In the genomic region with DNA sequence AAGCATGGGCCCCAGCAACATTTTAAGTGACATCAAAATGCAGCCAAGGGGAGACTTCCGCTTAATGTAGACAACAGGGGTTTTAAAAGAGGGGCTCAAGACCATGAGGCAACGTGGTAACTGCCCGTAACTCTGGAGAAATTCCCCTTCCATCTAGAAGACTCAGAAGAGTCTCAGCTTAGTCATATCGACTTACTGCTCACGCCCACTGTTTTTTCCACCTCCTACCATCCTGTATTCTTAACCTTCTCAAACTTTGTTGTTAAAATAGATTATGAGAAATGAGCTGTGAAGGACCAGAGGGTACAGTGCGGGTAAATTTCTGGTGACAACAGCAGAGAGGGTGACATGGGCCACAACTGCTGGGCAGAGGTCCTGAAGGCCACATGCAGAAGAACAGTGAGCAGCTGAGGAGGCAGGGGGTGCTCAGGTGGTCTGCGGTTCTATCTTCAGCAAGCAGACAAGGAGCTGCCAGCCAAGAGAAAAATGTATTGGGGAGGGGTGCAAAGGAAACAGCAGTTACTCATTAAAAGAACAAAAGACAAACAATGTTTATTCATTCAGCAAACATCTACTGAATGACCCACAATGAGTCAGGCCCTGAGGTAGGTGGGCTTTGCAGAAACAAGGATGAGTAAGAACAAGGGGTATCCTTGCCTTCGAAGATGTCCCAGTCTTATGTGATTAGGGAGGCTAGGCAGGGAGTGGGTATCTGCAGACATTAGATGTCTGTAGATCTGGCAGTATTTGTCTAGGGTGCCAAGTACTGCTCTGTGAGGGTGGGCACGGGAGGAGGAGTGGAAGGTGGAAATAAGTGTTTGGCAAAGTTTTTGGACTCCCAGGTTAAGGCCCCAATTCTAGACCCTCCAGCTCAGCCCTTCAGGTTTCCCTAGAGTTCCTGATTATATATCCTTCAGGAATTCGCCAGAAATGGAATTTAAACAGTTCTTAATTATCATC, we compare ENCODE assay signal across 1 cellular context.
TF ChIP-seq lines count a peak whose summit lies in the region.

No MANE protein-coding gene starts in this region.

TF ChIP-seq in SK-N-SH treated with all-trans-retinoic acid at 6 μM for 48 hours, 23 proteins besides CTCF, POLR2A, EP300 and RAD21 (continued from another document):
- no peak for TF ChIP-seq GLIS3 (CRISPR knock-in tag; IDR thresholded peaks at IDR 0.05)
